ENCODE assay signal across 26 cellular contexts in genomic region chr9:133981958-133982681, GRCh38. TPM values are rescaled to one million over a fixed set of nuclear protein-coding genes. Genes with fewer than 3 reads are reported as not detected.
DNase-seq lines count a peak whose midpoint lies in the region; ATAC-seq and TF ChIP-seq lines count a peak whose summit lies in the region.
"Had no signal": no experiment of that assay in that cellular context is flagged by ENCODE, and none has a peak within 500 bp of the region (broad histone marks: within the 10 kb centered on the region; RNA-seq: fewer than 3 reads in every experiment).

No MANE protein-coding gene starts in this region.

- peak overlapping the region; percentile 34 for H4K91ac ChIP-seq in mesenchymal stem cell (ENCODE audit: low read length)

- no peak overlapping the region for H3K9ac ChIP-seq in mesenchymal stem cell (ENCODE audit: low read length)

- H3K27ac ChIP-seq in right cardiac atrium (ENCODE audit: low read length): no peak overlapping the region
- no peak overlapping the region for H3K27ac ChIP-seq in mesenchymal stem cell (ENCODE audit: low read length, poor library complexity, severe bottlenecking)
- H3K27ac ChIP-seq in upper lobe of right lung: no peak overlapping the region
- H3K27ac ChIP-seq: ascending aorta, esophagus squamous epithelium, Peyer's patch, SJSA1 had no signal

- no peak overlapping the region for H2AK5ac ChIP-seq in mesenchymal stem cell (ENCODE audit: low read length, severe bottlenecking)

- intact Hi-C loops in right cardiac atrium (cut with DNase I): no loop called here
- intact Hi-C loops in cardiac septum (cut with DNase I): loop anchor here (5.0 kb wide), 1 partner anchor 55 kb away; no protein-coding TSS in a partner anchor
- intact Hi-C loops in activated B cell treated with CpG ODN at 0.5 μM for 24 hours (cut with micrococcal nuclease): no loop called here
- intact Hi-C loops in upper lobe of right lung (cut with DNase I): no loop called here

- DNase-seq in right cardiac atrium (peak in 2 of 3 donors; percentile 41 to 58), cardiac septum (ENCODE audit: low spot score) (no peak), activated B cell treated with CpG ODN at 0.5 μM for 24 hours (no peak), mesenchymal stem cell (no peak), upper lobe of right lung (peak; percentile 61), NCI-H1105 treated with DMSO at 0.1 percent for 48 hours (lab: John Stamatoyannopoulos, UW) (no peak), DMS 273 treated with DMSO at 0.1 percent for 48 hours (lab: John Stamatoyannopoulos, UW) (no peak)
- DNase-seq: activated CD8-positive, alpha-beta T cell treated with anti-CD3 and anti-CD28 coated beads for 36 hours; activated naive CD8-positive, alpha-beta T cell treated with anti-CD3 and anti-CD28 coated beads for 36 hours; caudate nucleus; COR-L47; esophagus squamous epithelium; foreskin melanocyte; HFFc6; left colon; naive B cell; NCI-H1105; NCI-H2029; NCI-H226; NCI-H69 had no signal

- WGBS in right cardiac atrium: 89% methylated on average over 28 of the region's 28 CpGs
- WGBS in mesenchymal stem cell: 94% methylated on average over 28 of the region's 28 CpGs

- peaks cover 1% of the 10 kb centered on the region for H3K79me1 ChIP-seq in mesenchymal stem cell (replicated peaks; ENCODE audit: low read length, poor library complexity, severe bottlenecking)

- no peak overlapping the region for H2AFZ ChIP-seq in mesenchymal stem cell (ENCODE audit: low read depth, low read length)

- H3K4me3 ChIP-seq in right cardiac atrium (ENCODE audit: low read length) (no peak overlapping the region), mesenchymal stem cell (ENCODE audit: insufficient read depth in 1 of 2, low read depth in 1 of 2, low read length in 2 of 2) (no peak overlapping the region), upper lobe of right lung (no peak overlapping the region)
- H3K4me3 ChIP-seq: ascending aorta, esophagus squamous epithelium, Peyer's patch, SJSA1 had no signal

- CTCF ChIA-PET in activated B cell treated with CpG ODN at 0.5 μM for 24 hours (lab: Charles Lee): no interaction called here

- peaks cover 81% of the 10 kb centered on the region for H3K4me1 Mint-ChIP-seq in activated B cell treated with CpG ODN at 0.5 μM for 24 hours
- H3K4me1 Mint-ChIP-seq: activated naive CD8-positive, alpha-beta T cell treated with anti-CD3 and anti-CD28 coated beads for 36 hours had no signal

- H3K18ac ChIP-seq in mesenchymal stem cell (ENCODE audit: low read depth in 1 of 2, low read length in 2 of 2): peak overlapping the region in 1 of 2 experiments; percentile 73

- no peak overlapping the region for H4K8ac ChIP-seq in mesenchymal stem cell (ENCODE audit: low read length)

- no peaks in the 10 kb centered on the region for H3K27me3 Mint-ChIP-seq in activated B cell treated with CpG ODN at 0.5 μM for 24 hours
- H3K27me3 Mint-ChIP-seq: activated CD8-positive, alpha-beta T cell treated with anti-CD3 and anti-CD28 coated beads for 36 hours; activated naive CD8-positive, alpha-beta T cell treated with anti-CD3 and anti-CD28 coated beads for 36 hours; naive B cell; type B pancreatic cell had no signal

- H3K36me3 ChIP-seq in mesenchymal stem cell (ENCODE audit: control insufficient read depth in 1 of 2, insufficient read depth in 2 of 2, low read depth in 1 of 2, low read length in 2 of 2) (peaks cover 0 to 56% of the 10 kb centered on the region in 2 experiments), upper lobe of right lung (no peaks in the 10 kb centered on the region)
- H3K36me3 ChIP-seq: ascending aorta, esophagus squamous epithelium, Peyer's patch had no signal

- POLR2A ChIA-PET in activated B cell treated with CpG ODN at 0.5 μM for 24 hours (lab: Charles Lee): interaction anchor here (0.6 kb wide), 1 partner anchor 25 kb away, joined by 5 read pairs; no protein-coding TSS in a partner anchor

- H2BK12ac ChIP-seq in mesenchymal stem cell (ENCODE audit: low read length in 2 of 2): peak overlapping the region in 1 of 2 experiments; percentile 38

- H3K4me1 ChIP-seq in right cardiac atrium (ENCODE audit: control insufficient read depth, insufficient read depth, low read length): peaks cover 8% of the 10 kb centered on the region
- H3K4me1 ChIP-seq in mesenchymal stem cell (ENCODE audit: control insufficient read depth, insufficient read depth, low read depth, low read length): peaks cover 72% of the 10 kb centered on the region
- peaks cover 26% of the 10 kb centered on the region for H3K4me1 ChIP-seq in upper lobe of right lung

- ATAC-seq in right cardiac atrium (no peak), activated B cell treated with CpG ODN at 0.5 μM for 24 hours (ENCODE audit: low read depth) (no peak), upper lobe of right lung (no peak), HG03342 (IDR thresholded peaks at IDR 0.05; ENCODE audit: unreplicated experiment) (no peak)
- ATAC-seq: activated CD8-positive, alpha-beta T cell treated with anti-CD3 and anti-CD28 coated beads for 36 hours; left colon had no signal

- H3K14ac ChIP-seq in mesenchymal stem cell (ENCODE audit: low read length in 2 of 2): peak overlapping the region in 1 of 2 experiments; percentile 63

- H2BK15ac ChIP-seq in mesenchymal stem cell (ENCODE audit: low read depth, poor library complexity, severe bottlenecking): no peak overlapping the region

- H3K27ac Mint-ChIP-seq in activated B cell treated with CpG ODN at 0.5 μM for 24 hours: peak overlapping the region; percentile 12
- H3K27ac Mint-ChIP-seq: activated CD8-positive, alpha-beta T cell treated with anti-CD3 and anti-CD28 coated beads for 36 hours; activated naive CD8-positive, alpha-beta T cell treated with anti-CD3 and anti-CD28 coated beads for 36 hours; HFFc6; type B pancreatic cell had no signal

- H3K9me3 ChIP-seq in right cardiac atrium (ENCODE audit: control insufficient read depth, low read length) (no peaks in the 10 kb centered on the region), mesenchymal stem cell (ENCODE audit: control insufficient read depth, low read length) (no peaks in the 10 kb centered on the region), upper lobe of right lung (no peaks in the 10 kb centered on the region)
- H3K9me3 ChIP-seq: ascending aorta, esophagus squamous epithelium, Peyer's patch, SJSA1 had no signal

- H2BK5ac ChIP-seq in mesenchymal stem cell (ENCODE audit: low read depth, low read length, poor library complexity, severe bottlenecking): no peak overlapping the region

- no peaks in the 10 kb centered on the region for H3K9me3 Mint-ChIP-seq in activated B cell treated with CpG ODN at 0.5 μM for 24 hours
- H3K9me3 Mint-ChIP-seq: activated CD8-positive, alpha-beta T cell treated with anti-CD3 and anti-CD28 coated beads for 36 hours; activated naive CD8-positive, alpha-beta T cell treated with anti-CD3 and anti-CD28 coated beads for 36 hours; HFFc6; mesothelial cell of epicardium; naive B cell; type B pancreatic cell had no signal

- H3K23ac ChIP-seq in mesenchymal stem cell (ENCODE audit: low read length in 2 of 2): no peak overlapping the region

- H3K4ac ChIP-seq in mesenchymal stem cell (ENCODE audit: low read depth in 1 of 2, low read length in 2 of 2): no peak overlapping the region

- no peak overlapping the region for H2BK120ac ChIP-seq in mesenchymal stem cell (ENCODE audit: low read depth, low read length)

- peaks cover 29% of the 10 kb centered on the region for H3K36me3 Mint-ChIP-seq in activated B cell treated with CpG ODN at 0.5 μM for 24 hours (ENCODE audit: low read depth)
- H3K36me3 Mint-ChIP-seq: activated naive CD8-positive, alpha-beta T cell treated with anti-CD3 and anti-CD28 coated beads for 36 hours; naive B cell had no signal

- no peak overlapping the region for H3K4me3 Mint-ChIP-seq in activated B cell treated with CpG ODN at 0.5 μM for 24 hours
- H3K4me3 Mint-ChIP-seq: activated CD8-positive, alpha-beta T cell treated with anti-CD3 and anti-CD28 coated beads for 36 hours; activated naive CD8-positive, alpha-beta T cell treated with anti-CD3 and anti-CD28 coated beads for 36 hours; HFFc6; mesothelial cell of epicardium; type B pancreatic cell had no signal

- H3K4me2 ChIP-seq in mesenchymal stem cell (ENCODE audit: low read length, poor library complexity, severe bottlenecking): no peak overlapping the region

- H3K27me3 ChIP-seq in right cardiac atrium (ENCODE audit: control insufficient read depth, insufficient read depth) (no peaks in the 10 kb centered on the region), mesenchymal stem cell (ENCODE audit: control insufficient read depth in 1 of 2, insufficient read depth in 1 of 2, low read length in 2 of 2) (no peaks in the 10 kb centered on the region), upper lobe of right lung (no peaks in the 10 kb centered on the region)
- H3K27me3 ChIP-seq: ascending aorta, esophagus squamous epithelium, Peyer's patch, SJSA1 had no signal

- TF ChIP-seq CTCF in activated B cell treated with CpG ODN at 0.5 μM for 24 hours (IDR thresholded peaks at IDR 0.05) (no peak), upper lobe of right lung (IDR thresholded peaks at IDR 0.05) (no peak)

RNA-seq across cellular contexts. Expression of gene VAV2, which starts 10.0 kb away (rescaled TPM):
- total RNA-seq in right cardiac atrium (10 to 100 TPM in 1 of 4 donors, 1 to 10 TPM in 3; 6.3 to 11.4 (median 8.2) TPM), cardiac septum (8.1 TPM), activated B cell treated with CpG ODN at 0.5 μM for 24 hours (92.9 and 99.6 TPM in 2 replicates), upper lobe of right lung (34.6 TPM)
- polyA plus RNA-seq in right cardiac atrium: 4.7 TPM
- 11.6 TPM for polyA plus RNA-seq in mesenchymal stem cell (2013, experiment 1 of 2)
- polyA plus RNA-seq in mesenchymal stem cell (2013, experiment 2 of 2): 11.1 TPM

RNA-seq across cellular contexts. Expression of gene BRD3OS, which starts 43.2 kb away (rescaled TPM):
- 10 to 100 TPM in 3 of 4 donors, 1 to 10 TPM in 1; 9.2 to 12.1 (median 11.2) TPM for total RNA-seq in right cardiac atrium
- 4.7 TPM for polyA plus RNA-seq in right cardiac atrium
- 9.0 TPM for total RNA-seq in cardiac septum
- total RNA-seq in activated B cell treated with CpG ODN at 0.5 μM for 24 hours: 17.3 and 19.3 TPM in 2 replicates
- polyA plus RNA-seq in mesenchymal stem cell (2013, experiment 1 of 2): 23.6 TPM
- 26.5 TPM for polyA plus RNA-seq in mesenchymal stem cell (2013, experiment 2 of 2)
- 10.7 TPM for total RNA-seq in upper lobe of right lung

Comparison
In these comparisons a context has a peak if more than half of its experiments do, and no peak if none do; other contexts are left out.
1. DNase-seq: peak in right cardiac atrium (2 of 3) and upper lobe of right lung (single experiment); none in cardiac septum (single experiment), activated B cell treated with CpG ODN at 0.5 μM for 24 hours (single experiment), mesenchymal stem cell (single experiment), NCI-H1105 treated with DMSO at 0.1 percent for 48 hours (single experiment) and DMS 273 treated with DMSO at 0.1 percent for 48 hours (single experiment).